16 cellular contexts compared by ENCODE assay signal in genomic region chr4:76799139-76799538, GRCh38.
"Had no signal": no experiment of that assay in that cellular context is flagged by ENCODE, and none has a peak within 500 bp of the region (broad histone marks: within the 10 kb centered on the region; RNA-seq: fewer than 3 reads in every experiment).

No MANE protein-coding gene starts in this region.

- ATAC-seq: activated CD4-positive, alpha-beta T cell treated with anti-CD3 and anti-CD28 coated beads for 36 hours; heart right ventricle; left ventricle myocardium superior had no signal

- H3K27ac ChIP-seq: ascending aorta, cardiac muscle cell, heart right ventricle, parathyroid adenoma, skin epidermis, thyroid gland had no signal

- FAIRE-seq: endothelial cell of umbilical vein, keratinocyte, urothelium cell line had no signal

- H3K4me1 ChIP-seq: ascending aorta, parathyroid adenoma had no signal

- H3K4me3 ChIP-seq: ascending aorta, cardiac muscle cell, heart right ventricle, skin epidermis, thyroid gland had no signal

- DNase-seq: activated CD4-positive, alpha-beta memory T cell treated with anti-CD3 and anti-CD28 coated beads, Interleukin-2, amount 10 ng/mL, durations not matched to agents 7 days and 5 days; activated CD4-positive, alpha-beta T cell treated with anti-CD3 and anti-CD28 coated beads for 36 hours; activated CD8-positive, alpha-beta memory T cell treated with anti-CD3 and anti-CD28 coated beads, Interleukin-2, amount 50 U/mL, for 4 hours; activated T-cell treated with anti-CD3 and anti-CD28 coated beads, Interleukin-2, amount 50 U/mL, for 72 hours; foreskin melanocyte; heart right ventricle; left ventricle myocardium superior; retina; thyroid gland had no signal

- H2AFZ ChIP-seq: parathyroid adenoma had no signal

- H3K79me2 ChIP-seq: parathyroid adenoma had no signal

- H3K27me3 ChIP-seq: ascending aorta, cardiac muscle cell, thyroid gland had no signal

- H3K9me3 ChIP-seq: ascending aorta, thyroid gland had no signal

- H3K9ac ChIP-seq: parathyroid adenoma had no signal

- H3K36me3 ChIP-seq: ascending aorta, cardiac muscle cell, heart right ventricle, thyroid gland had no signal
